8 cellular contexts compared by ENCODE assay signal in genomic region chr3:9750556-9751411, GRCh38. TPM values are rescaled to one million over a fixed set of nuclear protein-coding genes. Genes with fewer than 3 reads are reported as not detected.
A peak's percentile ranks its signal among the peaks of the same experiment; 100 is the strongest.
DNase-seq lines count a peak whose midpoint lies in the region; ATAC-seq, FAIRE-seq and TF ChIP-seq lines count a peak whose summit lies in the region.

No MANE protein-coding gene starts in this region.

- POLR2A ChIA-PET in CD4-positive, alpha-beta memory T cell (lab: Charles Lee; ENCODE audit: partially characterized antibody) = interaction anchor here (1.1 to 4.1 kb wide), 11 partner anchors 11 to 354 kb away, joined by 3 to 60 read pairs (median 14); partner anchors contain the start of genes ARPC4, BRPF1, CAMK1 and CRELD1

- FAIRE-seq in bronchial epithelial cell (lab: Jason Lieb, UNC) = no peak

- no peaks in the 10 kb centered on the region for H3K9me3 Mint-ChIP-seq in CD4-positive, alpha-beta memory T cell

- H3K79me2 ChIP-seq in Loucy (ENCODE audit: insufficient read depth, low read length) = peaks cover 38% of the 10 kb centered on the region

- H3K36me3 ChIP-seq in CD4-positive, alpha-beta memory T cell (ENCODE audit: insufficient read depth, low read length) = peaks cover 34% of the 10 kb centered on the region
- H3K36me3 ChIP-seq in Loucy (ENCODE audit: insufficient read depth, low read length) (peaks cover 29% of the 10 kb centered on the region; the same call in 1 of the 2 replicates), bronchial epithelial cell (ENCODE audit: control insufficient read depth, insufficient read depth, low read length) (peaks cover 9% of the 10 kb centered on the region)

- H3K4me2 ChIP-seq in Loucy (ENCODE audit: low read depth, low read length, poor library complexity, severe bottlenecking) = peak overlapping the region; percentile 90

- CTCF ChIA-PET in CD4-positive, alpha-beta memory T cell (lab: Charles Lee; ENCODE audit: partially characterized antibody) = interaction anchor here (0.7 kb wide), 1 partner anchor 19 kb away, joined by 3 read pairs; the partner anchor contains the start of gene BRPF1

- H3K27ac Mint-ChIP-seq in CD4-positive, alpha-beta memory T cell = peak overlapping the region; percentile 93 to 98 (median 95)

- H3K9ac ChIP-seq in Loucy (ENCODE audit: low read depth, low read length, poor library complexity, severe bottlenecking) = peak overlapping the region; percentile 88

- ATAC-seq in GM21390 (IDR thresholded peaks at IDR 0.05; ENCODE audit: unreplicated experiment) (no peak), GM18873 (IDR thresholded peaks at IDR 0.05; ENCODE audit: low FRiP score, unreplicated experiment) (no peak), GM19397 (IDR thresholded peaks at IDR 0.05; ENCODE audit: unreplicated experiment) (no peak)

- peak overlapping the region; percentile 88 to 98 (median 96) for H3K4me3 Mint-ChIP-seq in CD4-positive, alpha-beta memory T cell

- H2AFZ ChIP-seq in Loucy (ENCODE audit: low read length) = peak overlapping the region; percentile 87; the same call in 1 of the 2 replicates

- no peaks in the 10 kb centered on the region for H3K27me3 Mint-ChIP-seq in CD4-positive, alpha-beta memory T cell

- no peaks in the 10 kb centered on the region for H3K9me3 ChIP-seq in CD4-positive, alpha-beta memory T cell (ENCODE audit: control insufficient read depth in 1 of 2, low read length in 2 of 2)
- H3K9me3 ChIP-seq in Loucy (ENCODE audit: insufficient read depth, low read depth, low read length) (no peaks in the 10 kb centered on the region), mononuclear cell (ENCODE audit: low read depth, low read length) (no peaks in the 10 kb centered on the region)

- TF ChIP-seq CTCF in Loucy (conservative IDR thresholded peaks at IDR 0.05; ENCODE audit: low read length) (no peak), bronchial epithelial cell (IDR thresholded peaks at IDR 0.05; ENCODE audit: insufficient read depth, low read length, severe bottlenecking) (no peak)

- H3K36me3 Mint-ChIP-seq in CD4-positive, alpha-beta memory T cell = peaks cover 30 to 62% of the 10 kb centered on the region in 2 donors

- peak overlapping the region; percentile 58 to 92 for H3K4me3 ChIP-seq in CD4-positive, alpha-beta memory T cell (ENCODE audit: low read length in 2 of 2)
- peak overlapping the region; percentile 93 for H3K4me3 ChIP-seq in Loucy (ENCODE audit: low read length, poor library complexity, severe bottlenecking)
- peak overlapping the region; percentile 56 for H3K4me3 ChIP-seq in bronchial epithelial cell (ENCODE audit: low read depth, low read length)
- peak overlapping the region; percentile 58 for H3K4me3 ChIP-seq in mononuclear cell (ENCODE audit: low read length)

- H3K27me3 ChIP-seq in CD4-positive, alpha-beta memory T cell (ENCODE audit: insufficient read depth, low read length) = no peaks in the 10 kb centered on the region
- H3K27me3 ChIP-seq in Loucy (ENCODE audit: insufficient read depth, low read length, poor library complexity, severe bottlenecking) (no peaks in the 10 kb centered on the region), bronchial epithelial cell (ENCODE audit: control insufficient read depth, insufficient read depth, low read length) (no peaks in the 10 kb centered on the region), mononuclear cell (ENCODE audit: insufficient read depth, low read length) (no peaks in the 10 kb centered on the region)

- intact Hi-C loops in CD4-positive, alpha-beta memory T cell (cut with micrococcal nuclease) = loop anchor here (1.0 kb wide), 2 partner anchors 140 to 354 kb away; partner anchors contain the start of gene JAGN1

- DNase-seq in CD4-positive, alpha-beta memory T cell = no peak
- DNase-seq in bronchial epithelial cell (ENCODE audit: low read depth) = no peak
- no peak for DNase-seq in NCI-H1694 treated with DMSO at 0.1 percent for 48 hours (lab: John Stamatoyannopoulos, UW)

- peaks cover 47% of the 10 kb centered on the region for H3K4me1 ChIP-seq in CD4-positive, alpha-beta memory T cell (ENCODE audit: insufficient read depth, low read length)
- H3K4me1 ChIP-seq in Loucy (ENCODE audit: insufficient read depth, low read length, poor library complexity, severe bottlenecking) = peaks cover 52% of the 10 kb centered on the region
- peaks cover 45% of the 10 kb centered on the region for H3K4me1 ChIP-seq in mononuclear cell (ENCODE audit: insufficient read depth, low read length)

- peaks cover 29 to 62% (median 42%) of the 10 kb centered on the region in 4 donors for H3K4me1 Mint-ChIP-seq in CD4-positive, alpha-beta memory T cell

- peak overlapping the region; percentile 59 for H3K27ac ChIP-seq in CD4-positive, alpha-beta memory T cell (ENCODE audit: low read depth, low read length)

- H3K9me2 ChIP-seq in Loucy (replicated peaks; ENCODE audit: low read depth, low read length) = no peaks in the 10 kb centered on the region

- H3F3A ChIP-seq in Loucy (ENCODE audit: low read depth) = peaks cover 4% of the 10 kb centered on the region

- H4K20me1 ChIP-seq in Loucy (ENCODE audit: insufficient read depth, low read length, poor library complexity, severe bottlenecking) = no peaks in the 10 kb centered on the region

RNA-seq across cellular contexts. Expression of gene OGG1, which starts 1.0 kb away (rescaled TPM):
- 10 to 100 TPM; 40.4 to 46.9 TPM for total RNA-seq in CD4-positive, alpha-beta memory T cell
- 10 to 100 TPM; 29.2 to 31.5 TPM for polyA plus RNA-seq in CD4-positive, alpha-beta memory T cell
- total RNA-seq in bronchial epithelial cell (21.6 and 26.5 TPM in 2 replicates), mononuclear cell (7.8 TPM)

RNA-seq across cellular contexts. Expression of gene CAMK1, which starts 19.0 kb away (rescaled TPM):
- total RNA-seq in CD4-positive, alpha-beta memory T cell = 1 to 10 TPM; 2.1 to 2.6 TPM
- 1 to 10 TPM; 3.5 to 5.8 TPM for polyA plus RNA-seq in CD4-positive, alpha-beta memory T cell
- 18.2 and 36.4 TPM in 2 replicates for total RNA-seq in bronchial epithelial cell
- 24.7 TPM for total RNA-seq in mononuclear cell

RNA-seq across cellular contexts. Expression of gene BRPF1, which starts 19.2 kb away (rescaled TPM):
- total RNA-seq in CD4-positive, alpha-beta memory T cell = 10 to 100 TPM; 40.4 to 40.5 TPM
- 10 to 100 TPM in 1 of 2 donors, 1 to 10 TPM in 1; 3.0 to 23.3 TPM for polyA plus RNA-seq in CD4-positive, alpha-beta memory T cell
- total RNA-seq in bronchial epithelial cell (14.0 and 14.7 TPM in 2 replicates), mononuclear cell (40.9 TPM)

RNA-seq across cellular contexts. Expression of gene TADA3, which starts 41.5 kb away (rescaled TPM):
- total RNA-seq in CD4-positive, alpha-beta memory T cell = 10 to 100 TPM; 37.6 to 41.4 TPM
- polyA plus RNA-seq in CD4-positive, alpha-beta memory T cell = 10 to 100 TPM; 35.3 to 54.6 TPM
- 46.9 and 78.5 TPM in 2 replicates for total RNA-seq in bronchial epithelial cell
- 28.8 TPM for total RNA-seq in mononuclear cell

RNA-seq across cellular contexts. Expression of gene ARPC4, which starts 42.1 kb away (rescaled TPM):
- total RNA-seq in CD4-positive, alpha-beta memory T cell = 100 to 1,000 TPM; 164 to 168 TPM
- 100 to 1,000 TPM; 235 to 287 TPM for polyA plus RNA-seq in CD4-positive, alpha-beta memory T cell
- total RNA-seq in bronchial epithelial cell (192 and 204 TPM in 2 replicates), mononuclear cell (284 TPM)
